In the genomic region with DNA sequence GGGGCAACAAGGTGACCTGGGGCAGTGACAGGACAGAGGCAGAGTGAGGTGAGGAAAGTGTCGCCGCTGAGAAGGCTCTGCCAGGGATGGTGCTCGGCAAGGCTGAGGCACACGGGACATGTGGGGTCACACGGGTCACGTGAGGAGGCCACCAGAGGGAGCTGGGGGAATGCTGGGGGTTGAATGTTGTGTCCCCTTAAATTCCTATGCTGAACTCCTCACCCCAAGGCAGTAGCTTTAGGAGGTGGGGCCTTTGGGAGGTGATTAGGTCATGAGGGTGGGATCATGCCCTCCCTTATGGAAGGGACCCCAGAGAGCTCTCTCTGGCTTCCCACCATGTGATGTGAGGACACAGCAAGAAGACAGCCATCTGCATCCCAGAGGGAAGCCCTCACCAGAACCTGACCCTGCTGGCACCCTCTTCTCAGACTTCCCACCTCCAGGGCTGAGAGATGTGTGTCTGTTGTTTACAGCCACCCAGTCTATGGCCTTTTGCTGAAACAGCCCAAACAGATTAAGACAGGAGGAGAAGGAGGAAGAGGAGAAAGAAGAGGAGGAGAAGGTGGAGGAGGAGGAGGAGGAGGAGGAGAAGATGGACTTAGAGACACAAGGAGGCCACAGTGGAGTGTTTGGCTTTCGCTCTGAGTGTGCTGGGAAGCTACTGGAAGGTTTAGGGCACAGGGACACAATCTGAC, we compare ENCODE assay signal across 1 cellular context.
TF ChIP-seq lines count a peak whose summit lies in the region.

No MANE protein-coding gene starts in this region.

TF ChIP-seq in GM23338, 12 proteins besides CTCF, POLR2A, EP300 and RAD21 (continued from another document):
- no peak for TF ChIP-seq ZNF462 (CRISPR knock-in tag; IDR thresholded peaks at IDR 0.05)
